In the genomic region with DNA sequence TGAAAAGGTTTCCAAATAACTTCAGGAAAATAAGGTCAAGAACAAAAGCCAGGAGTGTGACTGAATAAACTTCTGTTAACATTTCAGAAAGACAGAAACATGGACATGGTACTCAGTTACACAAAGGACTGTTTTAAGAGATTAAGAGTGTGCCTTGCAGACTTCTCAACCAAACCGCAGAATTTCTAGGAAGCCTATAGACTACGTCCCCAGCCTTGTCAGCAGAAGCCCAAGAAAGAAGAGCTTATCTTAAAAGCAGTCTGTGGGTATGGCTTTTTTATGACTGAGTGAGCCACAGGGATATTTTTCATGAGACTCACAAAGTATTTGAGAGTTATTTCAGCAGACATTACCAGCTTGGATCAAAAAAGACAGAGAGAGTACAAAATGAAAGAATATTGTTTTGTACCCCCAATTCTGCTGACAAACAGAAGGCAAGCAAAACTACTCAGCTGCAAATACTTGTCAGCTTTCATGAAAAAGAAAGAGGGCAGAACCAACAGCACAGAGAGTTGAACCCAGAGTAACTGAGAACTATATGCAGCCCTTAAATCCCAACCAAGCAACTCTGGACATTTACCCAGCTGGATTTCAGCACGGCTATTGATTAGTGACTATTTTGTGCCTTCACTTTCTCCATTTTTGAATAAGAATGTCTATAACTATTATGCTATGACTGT, we compare ENCODE assay signal across 27 cellular contexts.
DNase-seq lines count a peak whose midpoint lies in the region; ATAC-seq and TF ChIP-seq lines count a peak whose summit lies in the region.
"Had no signal": no experiment of that assay in that cellular context is flagged by ENCODE, and none has a peak within 500 bp of the region (broad histone marks: within the 10 kb centered on the region; RNA-seq: fewer than 3 reads in every experiment).

No MANE protein-coding gene starts in this region.

- peak; percentile 95 for DNase-seq in CMK (ENCODE audit: low read depth)
- peak; percentile 91 for DNase-seq in KBM-7
- DNase-seq in SK-N-MC (ENCODE audit: low read depth, low spot score): no peak
- peak; percentile 86 for DNase-seq in fibroblast of villous mesenchyme (ENCODE audit: low read depth)
- DNase-seq in NCI-H82 (lab: John Stamatoyannopoulos, UW): no peak
- no peak for DNase-seq in T-helper 9 cell
- DNase-seq: activated CD4-positive, alpha-beta T cell treated with anti-CD3 and anti-CD28 coated beads, Interleukin-2, amount 10 ng/mL, durations not matched to agents 7 days and 5 days; activated T-cell treated with anti-CD3 and anti-CD28 coated beads, Interleukin-2, amount 50 U/mL, for 4 hours; Calu3; DMS79; endodermal cell; head of caudate nucleus; islet precursor cell; left lung; mesenchymal stem cell; NCI-H1048; NCI-H187 treated with DMSO at 0.1 percent for 48 hours; NCI-H2171; NCI-H510A; NK-92 treated with Interleukin-12 subunit alpha and Interleukin-12 subunit beta, amount 100 ng/mL, for 24 hours; ovary; PC-9; Right ventricle myocardium superior had no signal

- H3K9ac ChIP-seq in SK-N-MC (ENCODE audit: insufficient read length): peak overlapping the region; percentile 14

- peak overlapping the region; percentile 51 for H3K27ac ChIP-seq in SK-N-MC
- H3K27ac ChIP-seq: left lung, ovary, PC-9 had no signal

- H3K36me3 ChIP-seq in SK-N-MC (ENCODE audit: insufficient read depth, low read length): no peaks in the 10 kb centered on the region
- H3K36me3 ChIP-seq: left lung, ovary had no signal

- H3K9me3 ChIP-seq in SK-N-MC (ENCODE audit: low read depth, low read length): no peaks in the 10 kb centered on the region
- H3K9me3 ChIP-seq: ovary had no signal

- ATAC-seq in GM18870 (IDR thresholded peaks at IDR 0.05; ENCODE audit: unreplicated experiment): no peak
- no peak for ATAC-seq in HG03460 (IDR thresholded peaks at IDR 0.05; ENCODE audit: unreplicated experiment)
- ATAC-seq: activated T-cell treated with anti-CD3 and anti-CD28 coated beads, Interleukin-2, amount 50 U/mL, for 4 hours; left lung; stimulated activated memory B cell treated with anti-CD40 and anti-IgM and Interleukin-4, amounts not matched to agents 10 μg/mL and 1 μg/mL and 100 μg/mL, for 72 hours; WTC11 had no signal

- no peak for TF ChIP-seq CTCF in fibroblast of villous mesenchyme (IDR thresholded peaks at IDR 0.05; ENCODE audit: insufficient read depth, low read depth, low read length)

- in situ Hi-C loops in KBM-7 (cut with MboI; ENCODE audit: low pct_unique_long_range_greater_than_20kb, low sequenced_read_pairs): no loop called here

- H3K4me3 ChIP-seq in SK-N-MC (peak overlapping the region; percentile 46), fibroblast of villous mesenchyme (ENCODE audit: low read depth, low read length) (no peak overlapping the region)
- H3K4me3 ChIP-seq: left lung, ovary, PC-9 had no signal

Comparison
In these comparisons a context has a peak if more than half of its experiments do, and no peak if none do; other contexts are left out.
1. DNase-seq: peak in CMK (single experiment), KBM-7 (single experiment) and fibroblast of villous mesenchyme (single experiment); none in SK-N-MC (single experiment), NCI-H82 (single experiment) and T-helper 9 cell (single experiment).